Comparison of ENCODE assay signal across 28 cellular contexts in the genomic region with DNA sequence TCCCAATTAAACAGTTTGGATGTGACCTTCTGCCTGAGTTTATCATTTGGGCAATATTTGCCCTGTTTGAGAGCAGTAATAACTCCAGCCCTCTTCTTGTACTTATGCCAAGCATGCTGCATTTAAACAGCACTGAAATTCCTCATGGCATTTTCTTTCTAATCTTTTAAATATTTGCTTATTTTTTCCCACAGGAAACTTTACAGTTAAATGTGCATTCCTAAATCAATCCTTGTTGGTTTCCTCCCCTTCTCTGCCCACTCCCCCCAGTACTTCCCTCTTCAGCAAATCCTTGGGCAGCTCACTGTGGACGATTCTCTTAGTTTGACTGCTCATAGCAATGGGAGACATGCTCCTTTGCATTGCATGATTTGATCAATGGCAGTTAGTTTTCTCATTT.
"Had no signal": no experiment of that assay in that cellular context is flagged by ENCODE, and none has a peak within 500 bp of the region (broad histone marks: within the 10 kb centered on the region; RNA-seq: fewer than 3 reads in every experiment).

No MANE protein-coding gene starts in this region.

- H3K9me3 Mint-ChIP-seq: activated naive CD4-positive, alpha-beta T cell treated with anti-CD3 and anti-CD28 coated beads, Interleukin-2, amount 50 U/mL, for 72 hours; activated T-cell treated with anti-CD3 and anti-CD28 coated beads, Interleukin-2, amount 50 U/mL, for 72 hours; naive thymus-derived CD4-positive, alpha-beta T cell; neural crest cell; stimulated activated memory B cell treated with anti-CD40 and anti-IgM and Interleukin-4, amounts not matched to agents 10 μg/mL and 1 μg/mL and 100 μg/mL, for 72 hours; stimulated activated naive CD8-positive, alpha-beta T cell treated with anti-CD3 and anti-CD28 coated beads, Interleukin-15, amount 100 ng/mL, for 72 hours; T-cell; type B pancreatic cell had no signal

- H3K4me1 Mint-ChIP-seq: activated CD4-positive, alpha-beta T cell treated with anti-CD3 and anti-CD28 coated beads for 36 hours; activated CD8-positive, alpha-beta memory T cell treated with anti-CD3 and anti-CD28 coated beads, Interleukin-2, amount 10 ng/mL, durations not matched to agents 7 days and 5 days; naive thymus-derived CD4-positive, alpha-beta T cell; stimulated activated memory B cell treated with anti-CD40 and anti-IgM and Interleukin-4, amounts not matched to agents 10 μg/mL and 1 μg/mL and 100 μg/mL, for 72 hours; stimulated activated naive CD8-positive, alpha-beta T cell treated with anti-CD3 and anti-CD28 coated beads, Interleukin-15, amount 100 ng/mL, for 72 hours; T-cell had no signal

- ATAC-seq: activated CD4-positive, alpha-beta T cell treated with anti-CD3 and anti-CD28 coated beads for 36 hours; activated CD8-positive, alpha-beta memory T cell treated with anti-CD3 and anti-CD28 coated beads, Interleukin-2, amount 10 ng/mL, durations not matched to agents 7 days and 5 days; activated CD8-positive, alpha-beta T cell treated with anti-CD3 and anti-CD28 coated beads, Interleukin-2, amount 10 ng/mL, durations not matched to agents 7 days and 5 days; activated naive CD4-positive, alpha-beta T cell treated with anti-CD3 and anti-CD28 coated beads, Interleukin-2, amount 50 U/mL, for 72 hours; activated T-cell treated with anti-CD3 and anti-CD28 coated beads, Interleukin-2, amount 50 U/mL, for 72 hours; body of pancreas; naive thymus-derived CD4-positive, alpha-beta T cell; stimulated activated memory B cell treated with anti-CD40 and anti-IgM and Interleukin-4, amounts not matched to agents 10 μg/mL and 1 μg/mL and 100 μg/mL, for 72 hours; stimulated activated naive CD8-positive, alpha-beta T cell treated with anti-CD3 and anti-CD28 coated beads, Interleukin-15, amount 100 ng/mL, for 72 hours; T-cell had no signal

- DNase-seq: activated CD4-positive, alpha-beta T cell treated with anti-CD3 and anti-CD28 coated beads for 36 hours; activated CD4-positive, CD25-positive, alpha-beta regulatory T cell; activated CD8-positive, alpha-beta memory T cell treated with anti-CD3 and anti-CD28 coated beads, Interleukin-2, amount 10 ng/mL, durations not matched to agents 7 days and 5 days; activated CD8-positive, alpha-beta T cell treated with anti-CD3 and anti-CD28 coated beads, Interleukin-2, amount 10 ng/mL, durations not matched to agents 7 days and 5 days; activated naive CD4-positive, alpha-beta T cell; activated T-cell treated with anti-CD3 and anti-CD28 coated beads, Interleukin-2, amount 50 U/mL, for 72 hours; cerebellar nuclear complex; effector memory CD4-positive, alpha-beta T cell; naive thymus-derived CD4-positive, alpha-beta T cell; pancreas; retina; stimulated activated CD4-positive, alpha-beta T cell treated with anti-CD3 and anti-CD28 coated beads, Interleukin-1b, Interleukin-23, amount 100 ng/mL, for 48 hours; stimulated activated CD4-positive, alpha-beta T cell treated with anti-CD3 and anti-CD28 coated beads, Interleukin-4, amount 100 ng/mL, for 4 hours; stimulated activated CD8-positive, alpha-beta memory T cell treated with anti-CD3 and anti-CD28 coated beads, Interleukin-4, amount 100 ng/mL, for 48 hours; stimulated activated naive CD8-positive, alpha-beta T cell treated with anti-CD3 and anti-CD28 coated beads, Interleukin-15, amount 100 ng/mL, for 72 hours; T-cell had no signal

- H3K4me2 ChIP-seq: smooth muscle cell had no signal

- H3K27ac ChIP-seq: body of pancreas, pancreas, prostate gland had no signal

- H3K4me3 ChIP-seq: body of pancreas, coronary artery, dorsolateral prefrontal cortex, pancreas, prostate gland, smooth muscle cell had no signal

- H3K9me3 ChIP-seq: body of pancreas, pancreas, prostate gland had no signal

- FAIRE-seq: endothelial cell of umbilical vein, frontal cortex, islet of Langerhans, pancreas had no signal

- H3K4me3 Mint-ChIP-seq: activated CD4-positive, alpha-beta T cell treated with anti-CD3 and anti-CD28 coated beads for 36 hours; activated CD8-positive, alpha-beta memory T cell treated with anti-CD3 and anti-CD28 coated beads, Interleukin-2, amount 10 ng/mL, durations not matched to agents 7 days and 5 days; activated CD8-positive, alpha-beta T cell treated with anti-CD3 and anti-CD28 coated beads, Interleukin-2, amount 10 ng/mL, durations not matched to agents 7 days and 5 days; activated T-cell treated with anti-CD3 and anti-CD28 coated beads, Interleukin-2, amount 50 U/mL, for 72 hours; naive thymus-derived CD4-positive, alpha-beta T cell; neural crest cell; stimulated activated memory B cell treated with anti-CD40 and anti-IgM and Interleukin-4, amounts not matched to agents 10 μg/mL and 1 μg/mL and 100 μg/mL, for 72 hours; stimulated activated naive CD8-positive, alpha-beta T cell treated with anti-CD3 and anti-CD28 coated beads, Interleukin-15, amount 100 ng/mL, for 72 hours; T-cell; type B pancreatic cell had no signal

- H3K4me1 ChIP-seq: prostate gland had no signal

- H3K36me3 ChIP-seq: pancreas, prostate gland had no signal

- H3K27me3 ChIP-seq: body of pancreas, dorsolateral prefrontal cortex, pancreas had no signal

- H3K27me3 Mint-ChIP-seq: stimulated activated memory B cell treated with anti-CD40 and anti-IgM and Interleukin-4, amounts not matched to agents 10 μg/mL and 1 μg/mL and 100 μg/mL, for 72 hours; type B pancreatic cell had no signal

- H3K36me3 Mint-ChIP-seq: activated CD8-positive, alpha-beta memory T cell treated with anti-CD3 and anti-CD28 coated beads, Interleukin-2, amount 10 ng/mL, durations not matched to agents 7 days and 5 days; activated naive CD4-positive, alpha-beta T cell treated with anti-CD3 and anti-CD28 coated beads, Interleukin-2, amount 50 U/mL, for 72 hours; naive thymus-derived CD4-positive, alpha-beta T cell; stimulated activated memory B cell treated with anti-CD40 and anti-IgM and Interleukin-4, amounts not matched to agents 10 μg/mL and 1 μg/mL and 100 μg/mL, for 72 hours; T-cell; type B pancreatic cell had no signal

- H3K27ac Mint-ChIP-seq: activated CD4-positive, alpha-beta T cell treated with anti-CD3 and anti-CD28 coated beads for 36 hours; activated CD8-positive, alpha-beta memory T cell treated with anti-CD3 and anti-CD28 coated beads, Interleukin-2, amount 10 ng/mL, durations not matched to agents 7 days and 5 days; activated CD8-positive, alpha-beta T cell treated with anti-CD3 and anti-CD28 coated beads, Interleukin-2, amount 10 ng/mL, durations not matched to agents 7 days and 5 days; activated T-cell treated with anti-CD3 and anti-CD28 coated beads, Interleukin-2, amount 50 U/mL, for 72 hours; naive thymus-derived CD4-positive, alpha-beta T cell; stimulated activated memory B cell treated with anti-CD40 and anti-IgM and Interleukin-4, amounts not matched to agents 10 μg/mL and 1 μg/mL and 100 μg/mL, for 72 hours; stimulated activated naive CD8-positive, alpha-beta T cell treated with anti-CD3 and anti-CD28 coated beads, Interleukin-15, amount 100 ng/mL, for 72 hours; T-cell; type B pancreatic cell had no signal
